In genomic region chr19:49844138-49844740, GRCh38 we compare ENCODE assay signal across 1 cellular context.
TF ChIP-seq lines count a peak whose summit lies in the region.

No MANE protein-coding gene starts in this region.

TF ChIP-seq in HepG2, 621 proteins besides CTCF, POLR2A, EP300 and RAD21:
- TF ChIP-seq EZH2 (conservative IDR thresholded peaks at IDR 0.05; ENCODE audit: low read depth, low read length): no peak
- peak; percentile 16; the same call in 1 of the 2 replicates for TF ChIP-seq ZNF687 (CRISPR knock-in tag; IDR thresholded peaks at IDR 0.05)
- 0 out of 2 replicates have a peak, but pooled peaks have one; percentile 43 for TF ChIP-seq CEBPG (CRISPR knock-in tag; IDR thresholded peaks at IDR 0.05)
- TF ChIP-seq CEBPB (IDR thresholded peaks at IDR 0.05; ENCODE audit: borderline replicate concordance, low read depth, low read length): peak; percentile 89
